Comparison of ENCODE assay signal across 1 cellular context in the genomic region with DNA sequence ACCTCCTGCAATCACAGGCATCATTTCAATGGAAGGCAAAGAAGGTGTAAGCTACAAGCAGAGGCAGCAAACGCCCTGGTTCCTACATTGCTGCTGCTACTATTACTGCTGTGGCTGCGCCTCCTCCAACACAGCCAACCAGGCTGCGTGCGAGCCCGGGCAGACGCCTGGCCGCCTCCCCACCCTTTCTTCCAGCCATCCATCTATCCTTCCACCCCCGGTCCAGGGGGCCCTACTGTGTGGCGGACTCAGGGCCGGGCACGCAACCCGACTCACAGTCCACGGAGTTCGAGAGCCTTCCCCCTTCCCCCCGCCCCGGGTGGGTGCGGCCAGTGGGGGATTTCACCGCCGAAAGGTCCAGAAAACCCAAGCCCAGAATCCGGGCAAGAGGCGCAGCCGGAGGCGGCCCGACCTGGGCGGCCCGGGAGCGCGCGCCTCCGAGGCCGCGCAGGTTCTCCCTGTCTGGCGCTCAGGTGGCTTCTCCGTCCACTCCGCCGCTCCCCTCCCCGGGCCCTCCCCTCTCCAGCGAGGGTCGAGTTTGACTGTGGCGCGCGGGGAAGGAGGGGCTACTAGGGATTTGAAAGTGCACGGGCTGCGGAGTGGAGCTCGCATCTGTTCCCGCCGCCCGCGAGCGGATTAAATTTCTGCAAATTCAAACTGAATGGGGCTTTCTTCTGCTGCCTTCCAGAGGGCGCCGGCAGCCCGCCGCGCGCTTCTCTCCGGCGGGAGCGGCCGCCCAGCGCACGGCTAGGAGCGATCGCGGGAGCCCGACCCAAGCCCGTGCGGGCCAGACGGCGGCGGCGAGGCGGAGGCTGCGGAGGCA.
TF ChIP-seq lines count a peak whose summit lies in the region.

Gene HUNK (plus strand): TSS at position 569 of the 823 bp plus-strand sequence. CDS start 655 bp downstream, outside the sequence.

TF ChIP-seq in HEK293, 187 proteins besides CTCF, POLR2A, EP300 and RAD21 (continued from another document):
- TF ChIP-seq, protein P1, sequence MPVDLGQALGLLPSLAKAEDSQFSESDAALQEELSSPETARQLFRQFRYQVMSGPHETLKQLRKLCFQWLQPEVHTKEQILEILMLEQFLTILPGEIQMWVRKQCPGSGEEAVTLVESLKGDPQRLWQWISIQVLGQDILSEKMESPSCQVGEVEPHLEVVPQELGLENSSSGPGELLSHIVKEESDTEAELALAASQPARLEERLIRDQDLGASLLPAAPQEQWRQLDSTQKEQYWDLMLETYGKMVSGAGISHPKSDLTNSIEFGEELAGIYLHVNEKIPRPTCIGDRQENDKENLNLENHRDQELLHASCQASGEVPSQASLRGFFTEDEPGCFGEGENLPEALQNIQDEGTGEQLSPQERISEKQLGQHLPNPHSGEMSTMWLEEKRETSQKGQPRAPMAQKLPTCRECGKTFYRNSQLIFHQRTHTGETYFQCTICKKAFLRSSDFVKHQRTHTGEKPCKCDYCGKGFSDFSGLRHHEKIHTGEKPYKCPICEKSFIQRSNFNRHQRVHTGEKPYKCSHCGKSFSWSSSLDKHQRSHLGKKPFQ (tag by site-specific recombination; IDR thresholded peaks at IDR 0.05), result no peak
- TF ChIP-seq ZNF37A (tag by site-specific recombination; IDR thresholded peaks at IDR 0.05), result no peak
- TF ChIP-seq ZNF311 (tag by site-specific recombination; IDR thresholded peaks at IDR 0.05; ENCODE audit: borderline replicate concordance), result no peak
- no peak for TF ChIP-seq SETDB1 (IDR thresholded peaks at IDR 0.05; ENCODE audit: insufficient read length, low read length)
- no peak for TF ChIP-seq GLI4 (tag by site-specific recombination; IDR thresholded peaks at IDR 0.05)
- TF ChIP-seq, protein P2, sequence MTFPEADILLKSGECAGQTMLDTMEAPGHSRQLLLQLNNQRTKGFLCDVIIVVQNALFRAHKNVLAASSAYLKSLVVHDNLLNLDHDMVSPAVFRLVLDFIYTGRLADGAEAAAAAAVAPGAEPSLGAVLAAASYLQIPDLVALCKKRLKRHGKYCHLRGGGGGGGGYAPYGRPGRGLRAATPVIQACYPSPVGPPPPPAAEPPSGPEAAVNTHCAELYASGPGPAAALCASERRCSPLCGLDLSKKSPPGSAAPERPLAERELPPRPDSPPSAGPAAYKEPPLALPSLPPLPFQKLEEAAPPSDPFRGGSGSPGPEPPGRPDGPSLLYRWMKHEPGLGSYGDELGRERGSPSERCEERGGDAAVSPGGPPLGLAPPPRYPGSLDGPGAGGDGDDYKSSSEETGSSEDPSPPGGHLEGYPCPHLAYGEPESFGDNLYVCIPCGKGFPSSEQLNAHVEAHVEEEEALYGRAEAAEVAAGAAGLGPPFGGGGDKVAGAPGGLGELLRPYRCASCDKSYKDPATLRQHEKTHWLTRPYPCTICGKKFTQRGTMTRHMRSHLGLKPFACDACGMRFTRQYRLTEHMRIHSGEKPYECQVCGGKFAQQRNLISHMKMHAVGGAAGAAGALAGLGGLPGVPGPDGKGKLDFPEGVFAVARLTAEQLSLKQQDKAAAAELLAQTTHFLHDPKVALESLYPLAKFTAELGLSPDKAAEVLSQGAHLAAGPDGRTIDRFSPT (tag by site-specific recombination; IDR thresholded peaks at IDR 0.05), result no peak
- TF ChIP-seq ZNF621 (tag by site-specific recombination; IDR thresholded peaks at IDR 0.05), result no peak
TF ChIP-seq in HEK293: peak in this region for 49.
